12 cellular contexts compared by ENCODE assay signal in the genomic region with DNA sequence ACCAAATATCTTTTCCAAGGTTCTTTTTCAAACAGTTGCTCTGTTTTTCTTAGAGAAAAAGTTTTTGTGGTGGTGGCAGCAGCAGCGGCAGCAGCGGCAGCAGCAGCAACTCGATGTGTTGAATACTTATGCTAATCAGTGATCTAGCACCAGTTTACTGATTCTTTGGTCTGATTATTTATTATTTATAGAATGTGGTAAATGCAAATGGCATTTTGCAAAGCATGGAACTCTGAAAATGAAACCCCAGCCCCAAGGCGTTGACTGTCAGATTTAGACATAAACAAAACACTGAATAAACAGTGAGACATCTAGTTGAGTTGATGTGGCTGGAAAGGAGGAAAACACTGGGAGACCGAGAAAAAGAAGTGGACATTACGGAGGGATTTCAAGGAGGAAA.
DNase-seq lines count a peak whose midpoint lies in the region; ATAC-seq, FAIRE-seq and TF ChIP-seq lines count a peak whose summit lies in the region.
"Had no signal": no experiment of that assay in that cellular context is flagged by ENCODE, and none has a peak within 500 bp of the region (broad histone marks: within the 10 kb centered on the region; RNA-seq: fewer than 3 reads in every experiment).

No MANE protein-coding gene starts in this region.

- H3K9me2 ChIP-seq in Karpas-422 (replicated peaks; ENCODE audit: insufficient read depth, low read length): no peaks in the 10 kb centered on the region

- H3K36me3 ChIP-seq in Karpas-422 (ENCODE audit: insufficient read depth, low read length) (no peaks in the 10 kb centered on the region), small intestine (ENCODE audit: control insufficient read depth in 2 of 2, insufficient read depth in 2 of 2, low read length in 2 of 2) (no peaks in the 10 kb centered on the region)

- peak overlapping the region; percentile 79 for H3K4me3 Mint-ChIP-seq in neural crest cell

- intact Hi-C loops in posterior cingulate gyrus (cut with DNase I): no loop called here

- no peaks in the 10 kb centered on the region for H3K27me3 Mint-ChIP-seq in neural crest cell (ENCODE audit: low read depth)

- H3K4me2 ChIP-seq in Karpas-422 (ENCODE audit: low read depth, low read length, poor library complexity, severe bottlenecking): peak overlapping the region; percentile 29

- H3K79me2 ChIP-seq in Karpas-422 (ENCODE audit: low read length): no peaks in the 10 kb centered on the region

- H4K20me1 ChIP-seq in Karpas-422 (ENCODE audit: insufficient read depth, low read depth, low read length): no peaks in the 10 kb centered on the region

- H3K9ac ChIP-seq in Karpas-422 (ENCODE audit: low read length): no peak overlapping the region

- H3K4me1 ChIP-seq in Karpas-422 (ENCODE audit: low read length) (no peaks in the 10 kb centered on the region; the same call in 1 of the 2 replicates), small intestine (ENCODE audit: control insufficient read depth in 2 of 2, insufficient read depth in 1 of 2, low read depth in 1 of 2, low read length in 1 of 2) (no peaks in the 10 kb centered on the region)

- H3K4me3 ChIP-seq in Karpas-422 (ENCODE audit: low read length) (no peak overlapping the region), small intestine (ENCODE audit: low read depth in 1 of 2, low read length in 2 of 2) (no peak overlapping the region)
- H3K4me3 ChIP-seq: skin epidermis had no signal

- WGBS in small intestine, 3 donors: 40 to 57% (median 52%) methylated on average over 6 of the region's 6 CpGs

- H3K27me3 ChIP-seq in Karpas-422 (ENCODE audit: low read length): 0 out of 2 replicates have a peak, but pooled peaks cover 4% of the 10 kb centered on the region
- H3K27me3 ChIP-seq in small intestine (ENCODE audit: control insufficient read depth in 2 of 2, insufficient read depth in 2 of 2, low read length in 2 of 2): no peaks in the 10 kb centered on the region

- peak overlapping the region; percentile 95 for H3K27ac Mint-ChIP-seq in neural crest cell (ENCODE audit: unreplicated experiment)
- H3K27ac Mint-ChIP-seq: activated T-helper 2 cell treated with anti-CD3 and anti-CD28 coated beads, Interferon-gamma antibody, Interleukin-2, Interleukin-4, amounts not matched to agents 10 μg/mL and 5 μg/mL and 100 μg/mL, durations not matched to agents 14 hours and 24 hours and 36 hours had no signal

- no peaks in the 10 kb centered on the region for H3K9me3 ChIP-seq in Karpas-422 (ENCODE audit: low read length)
- H3K9me3 ChIP-seq in small intestine (ENCODE audit: control insufficient read depth, low read depth): no peaks in the 10 kb centered on the region

- TF ChIP-seq CTCF in neural crest cell (conservative IDR thresholded peaks at IDR 0.05): no peak

- DNase-seq in Karpas-422 (no peak), neural crest cell (ENCODE audit: low read depth, low spot score) (no peak), NCI-H1092 treated with DMSO at 0.1 percent for 48 hours (lab: John Stamatoyannopoulos, UW) (no peak), posterior cingulate gyrus (no peak), NCI-H1105 (lab: John Stamatoyannopoulos, UW) (no peak), small intestine (no peak)
- DNase-seq: Right ventricle myocardium superior had no signal

- H3K9me3 Mint-ChIP-seq in neural crest cell: no peaks in the 10 kb centered on the region
- H3K9me3 Mint-ChIP-seq: activated T-helper 2 cell treated with anti-CD3 and anti-CD28 coated beads, Interferon-gamma antibody, Interleukin-2, Interleukin-4, amounts not matched to agents 10 μg/mL and 5 μg/mL and 100 μg/mL, durations not matched to agents 14 hours and 24 hours and 36 hours had no signal

- H3K36me3 Mint-ChIP-seq in neural crest cell (ENCODE audit: low read depth): peaks cover 2% of the 10 kb centered on the region

- no peak for FAIRE-seq in small intestine (lab: Jason Lieb, UNC)
- FAIRE-seq: HTR-8/SVneo had no signal

- ATAC-seq in GM18868 (IDR thresholded peaks at IDR 0.05; ENCODE audit: unreplicated experiment) (peak; percentile 80), HG02571 (IDR thresholded peaks at IDR 0.05; ENCODE audit: unreplicated experiment) (peak; percentile 84)

- H3K27ac ChIP-seq in Karpas-422 (ENCODE audit: low read length) (no peak overlapping the region), small intestine (ENCODE audit: low read depth in 1 of 2, low read length in 1 of 2) (peak overlapping the region in 1 of 2 donors; percentile 85)

- H3K4me1 Mint-ChIP-seq in neural crest cell: peaks cover 33% of the 10 kb centered on the region

- no peak overlapping the region for H2AFZ ChIP-seq in Karpas-422 (ENCODE audit: low read length)
